11 cellular contexts compared by ENCODE assay signal in the genomic region with DNA sequence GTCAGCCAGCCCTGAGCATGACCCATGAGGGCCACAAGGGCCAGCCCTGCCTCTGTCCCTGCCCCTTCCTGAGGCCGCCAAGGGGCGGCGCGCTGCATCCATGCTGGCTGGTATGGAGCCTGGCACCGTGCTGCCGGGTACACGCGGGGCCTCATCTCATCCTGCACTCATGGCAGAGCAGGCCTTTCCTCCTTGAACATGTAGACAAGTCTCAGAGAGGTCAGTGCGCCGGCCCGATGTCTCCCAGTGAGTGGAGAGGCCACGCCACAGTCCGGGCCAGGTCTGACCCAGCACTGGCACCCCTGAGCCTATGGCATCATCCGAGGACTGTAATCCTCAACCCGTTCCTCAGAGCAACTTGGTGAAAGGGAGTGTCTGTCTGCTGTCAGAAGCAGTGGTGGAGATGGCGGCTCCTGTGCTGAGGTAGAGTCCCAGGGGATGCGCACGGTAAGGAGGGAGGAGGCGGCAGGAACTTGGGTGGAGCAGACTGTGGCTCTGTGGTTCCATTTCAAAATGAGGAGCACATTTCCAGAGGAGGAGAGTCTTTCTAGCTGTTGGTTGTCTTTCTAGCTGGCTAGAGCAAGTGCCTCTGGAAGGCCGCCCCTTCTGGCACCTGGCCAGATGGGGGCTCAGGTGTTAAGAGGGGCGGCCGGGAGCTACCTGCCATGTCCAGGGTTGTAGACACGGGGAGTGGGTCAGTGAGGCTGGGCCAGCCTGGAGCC. TPM values are rescaled to one million over a fixed set of nuclear protein-coding genes. Genes with fewer than 3 reads are reported as not detected.
A peak's percentile ranks its signal among the peaks of the same experiment; 100 is the strongest.
DNase-seq lines count a peak whose midpoint lies in the region; ATAC-seq and TF ChIP-seq lines count a peak whose summit lies in the region.
"Had no signal": no experiment of that assay in that cellular context is flagged by ENCODE, and none has a peak within 500 bp of the region (broad histone marks: within the 10 kb centered on the region; RNA-seq: fewer than 3 reads in every experiment).

No MANE protein-coding gene starts in this region.

- H2AFZ ChIP-seq in mesenchymal stem cell (ENCODE audit: low read depth, low read length), result no peak overlapping the region

- no peak overlapping the region for H3K23ac ChIP-seq in mesenchymal stem cell (ENCODE audit: low read length in 2 of 2)

- H2AK5ac ChIP-seq in mesenchymal stem cell (ENCODE audit: low read length, severe bottlenecking), result peak overlapping the region; percentile 57

- H3K9ac ChIP-seq in HUES48 (ENCODE audit: low read depth, low read length) (no peak overlapping the region), mesenchymal stem cell (ENCODE audit: low read length) (peak overlapping the region; percentile 69), subcutaneous abdominal adipose tissue (ENCODE audit: low read length in 5 of 5) (peak overlapping the region in 3 of 5 donors; percentile 1 to 26 (median 14))

- no peak overlapping the region for H2BK5ac ChIP-seq in mesenchymal stem cell (ENCODE audit: low read depth, low read length, poor library complexity, severe bottlenecking)

- H3K27ac ChIP-seq in HUES48 (ENCODE audit: low read depth, low read length), result peak overlapping the region; percentile 25
- peak overlapping the region; percentile 78 for H3K27ac ChIP-seq in mesenchymal stem cell (ENCODE audit: low read length, poor library complexity, severe bottlenecking)
- peak overlapping the region; percentile 50 for H3K27ac ChIP-seq in subcutaneous abdominal adipose tissue (ENCODE audit: low read depth, low read length)

- peaks cover 3% of the 10 kb centered on the region; the same call in 1 of the 2 replicates for H3K4me1 ChIP-seq in HUES48 (ENCODE audit: control insufficient read depth, insufficient read depth, low read length)
- peaks cover 40% of the 10 kb centered on the region for H3K4me1 ChIP-seq in mesenchymal stem cell (ENCODE audit: control insufficient read depth, insufficient read depth, low read depth, low read length)
- H3K4me1 ChIP-seq in subcutaneous abdominal adipose tissue (ENCODE audit: control insufficient read depth in 5 of 5, insufficient read depth in 5 of 5, low read length in 5 of 5), result peaks cover 2 to 23% (median 17%) of the 10 kb centered on the region in 5 donors

- peak overlapping the region; percentile 95 for H4K91ac ChIP-seq in mesenchymal stem cell (ENCODE audit: low read length)

- no peak for ATAC-seq in GM21786 (IDR thresholded peaks at IDR 0.05; ENCODE audit: unreplicated experiment)
- ATAC-seq: activated CD8-positive, alpha-beta T cell treated with anti-CD3 and anti-CD28 coated beads for 36 hours; activated naive CD4-positive, alpha-beta T cell treated with anti-CD3 and anti-CD28 coated beads, Interleukin-2, amount 50 U/mL, for 72 hours had no signal

- peak overlapping the region; percentile 84 to 90 for H3K18ac ChIP-seq in mesenchymal stem cell (ENCODE audit: low read depth in 1 of 2, low read length in 2 of 2)

- peak overlapping the region; percentile 93 for H2BK15ac ChIP-seq in mesenchymal stem cell (ENCODE audit: low read depth, poor library complexity, severe bottlenecking)

- H3K4me3 ChIP-seq in HUES48 (ENCODE audit: low read depth, low read length) (no peak overlapping the region), choroid plexus epithelial cell (ENCODE audit: low read depth, low read length) (peak overlapping the region; percentile 28), mesenchymal stem cell (ENCODE audit: insufficient read depth in 1 of 2, low read depth in 1 of 2, low read length in 2 of 2) (peak overlapping the region in 1 of 2 experiments; percentile 43), subcutaneous abdominal adipose tissue (ENCODE audit: low read depth in 1 of 5, low read length in 5 of 5) (no peak overlapping the region)

- peak; percentile 49 for TF ChIP-seq CTCF in choroid plexus epithelial cell (conservative IDR thresholded peaks at IDR 0.05; ENCODE audit: low read depth, low read length)

- H3K79me1 ChIP-seq in mesenchymal stem cell (replicated peaks; ENCODE audit: low read length, poor library complexity, severe bottlenecking), result peaks cover 16% of the 10 kb centered on the region

- H3K36me3 ChIP-seq in HUES48 (ENCODE audit: control insufficient read depth, insufficient read depth, low read length) (peaks cover 46% of the 10 kb centered on the region), mesenchymal stem cell (ENCODE audit: control insufficient read depth in 1 of 2, insufficient read depth in 2 of 2, low read depth in 1 of 2, low read length in 2 of 2) (peaks cover 30 to 60% of the 10 kb centered on the region in 2 experiments), subcutaneous abdominal adipose tissue (ENCODE audit: control insufficient read depth in 5 of 5, insufficient read depth in 5 of 5, low read length in 5 of 5) (peaks cover 0 to 60% (median 46%) of the 10 kb centered on the region in 5 donors)

- H3K9me3 ChIP-seq in HUES48 (ENCODE audit: control insufficient read depth, insufficient read depth, low read length), result no peaks in the 10 kb centered on the region
- H3K9me3 ChIP-seq in mesenchymal stem cell (ENCODE audit: control insufficient read depth, low read length), result no peaks in the 10 kb centered on the region
- H3K9me3 ChIP-seq in subcutaneous abdominal adipose tissue (ENCODE audit: control insufficient read depth in 5 of 5, low read length in 5 of 5), result no peaks in the 10 kb centered on the region

- peak overlapping the region in 1 of 2 experiments; percentile 10 for H3K14ac ChIP-seq in mesenchymal stem cell (ENCODE audit: low read length in 2 of 2)

- H3K4me2 ChIP-seq in mesenchymal stem cell (ENCODE audit: low read length, poor library complexity, severe bottlenecking), result peak overlapping the region; percentile 19

- no peaks in the 10 kb centered on the region for H3K27me3 ChIP-seq in HUES48 (ENCODE audit: control insufficient read depth, insufficient read depth, low read length)
- no peaks in the 10 kb centered on the region for H3K27me3 ChIP-seq in mesenchymal stem cell (ENCODE audit: control insufficient read depth in 1 of 2, insufficient read depth in 1 of 2, low read length in 2 of 2)
- H3K27me3 ChIP-seq in subcutaneous abdominal adipose tissue (ENCODE audit: control insufficient read depth in 5 of 5, insufficient read depth in 4 of 5, low read length in 5 of 5), result no peaks in the 10 kb centered on the region

- peak overlapping the region in 1 of 2 experiments; percentile 63 for H3K4ac ChIP-seq in mesenchymal stem cell (ENCODE audit: low read depth in 1 of 2, low read length in 2 of 2)

- DNase-seq in choroid plexus epithelial cell (ENCODE audit: low read depth), result no peak
- no peak for DNase-seq in mesenchymal stem cell
- DNase-seq in cerebellar cortex (ENCODE audit: low spot score), result no peak
- DNase-seq in CD1c-positive myeloid dendritic cell (ENCODE audit: extremely low spot score), result no peak
- no peak for DNase-seq in RKO (ENCODE audit: low spot score)
- DNase-seq: activated CD8-positive, alpha-beta T cell treated with anti-CD3 and anti-CD28 coated beads for 36 hours; NCI-H1417 had no signal

- H4K8ac ChIP-seq in mesenchymal stem cell (ENCODE audit: low read length), result peak overlapping the region; percentile 69

- H2BK120ac ChIP-seq in mesenchymal stem cell (ENCODE audit: low read depth, low read length), result peak overlapping the region; percentile 81

- H2BK12ac ChIP-seq in mesenchymal stem cell (ENCODE audit: low read length in 2 of 2), result peak overlapping the region; percentile 75 to 96

- WGBS in mesenchymal stem cell, result 73% methylated on average over 23 of the region's 23 CpGs

RNA-seq across cellular contexts. Expression of gene TRMT44, which starts 32.8 kb away (rescaled TPM):
- polyA plus RNA-seq in mesenchymal stem cell (2013, experiment 1 of 2), result 3.7 TPM
- polyA plus RNA-seq in mesenchymal stem cell (2013, experiment 2 of 2), result 3.6 TPM

RNA-seq across cellular contexts. Expression of gene ACOX3, which starts 32.8 kb away (rescaled TPM):
- polyA plus RNA-seq in mesenchymal stem cell (2013, experiment 1 of 2), result 10.4 TPM
- polyA plus RNA-seq in mesenchymal stem cell (2013, experiment 2 of 2), result 12.2 TPM

Comparison
In these comparisons a context has a peak if more than half of its experiments do, and no peak if none do; other contexts are left out.
1. H3K27ac ChIP-seq: peak in every context shown above with its lines; median percentile 78 in mesenchymal stem cell; 50 in subcutaneous abdominal adipose tissue; 25 in HUES48.